ENCODE assay signal across 8 cellular contexts in genomic region chr2:179263015-179263414, GRCh38. TPM values are rescaled to one million over a fixed set of nuclear protein-coding genes. Genes with fewer than 3 reads are reported as not detected.
DNase-seq lines count a peak whose midpoint lies in the region; ATAC-seq and TF ChIP-seq lines count a peak whose summit lies in the region.

No MANE protein-coding gene starts in this region.

- no peak for ATAC-seq in T-cell (replicated peaks in 1 of 4)

- H3K4me3 Mint-ChIP-seq in T-cell: peak overlapping the region; percentile 71 to 85 (median 85)

- TF ChIP-seq CTCF in foreskin fibroblast (IDR thresholded peaks at IDR 0.05; ENCODE audit: low read depth, low read length): no peak

- POLR2A ChIA-PET in T-cell (lab: Charles Lee): no interaction called here

- H3K27ac Mint-ChIP-seq in T-cell: no peak overlapping the region

- H3K9me3 ChIP-seq in GM23248 (ENCODE audit: low read depth) (no peaks in the 10 kb centered on the region), skeletal muscle tissue (ENCODE audit: control insufficient read depth in 3 of 3, low read length in 3 of 3) (no peaks in the 10 kb centered on the region)

- no peaks in the 10 kb centered on the region for H3K27me3 ChIP-seq in GM23248 (replicated peaks; ENCODE audit: insufficient read depth)
- no peaks in the 10 kb centered on the region for H3K27me3 ChIP-seq in skeletal muscle tissue (ENCODE audit: control insufficient read depth in 3 of 3, insufficient read depth in 3 of 3, low read length in 3 of 3)

- H4K20me1 ChIP-seq in GM23248 (ENCODE audit: insufficient read depth): 0 out of 2 replicates have a peak, but pooled peaks cover 7% of the 10 kb centered on the region

- WGBS in GM23248 (ENCODE audit: low coverage in 1 of 2, low lambda C conversion rate in 2 of 2, missing lambda C conversion rate in 2 of 2), 2 experiments: 1% methylated on average over 4 of the region's 4 CpGs

- peak overlapping the region; percentile 95 for H2AFZ ChIP-seq in GM23248

- peak overlapping the region; percentile 97 for H3K27ac ChIP-seq in GM23248
- H3K27ac ChIP-seq in skeletal muscle tissue (ENCODE audit: low read depth, low read length): no peak overlapping the region

- peak overlapping the region; percentile 94 for H3K4me2 ChIP-seq in GM23248 (ENCODE audit: unreplicated experiment)

- H3K9me2 ChIP-seq in GM23248 (ENCODE audit: insufficient read depth): no peaks in the 10 kb centered on the region

- H3K36me3 Mint-ChIP-seq in T-cell: no peaks in the 10 kb centered on the region

- no peaks in the 10 kb centered on the region for H3K36me3 ChIP-seq in GM23248 (ENCODE audit: low read depth)
- H3K36me3 ChIP-seq in skeletal muscle tissue (ENCODE audit: control insufficient read depth in 3 of 3, insufficient read depth in 3 of 3, low read length in 3 of 3): no peaks in the 10 kb centered on the region

- in situ Hi-C loops in GM23248 (cut with MboI): no loop called here

- H3K79me2 ChIP-seq in GM23248 (ENCODE audit: insufficient read depth): peaks cover 60% of the 10 kb centered on the region

- peak; percentile 84 for DNase-seq in GM23248
- DNase-seq in T-cell: no peak
- peak in 1 of 2 donors; percentile 52 for DNase-seq in foreskin fibroblast
- no peak for DNase-seq in NCI-H1105 treated with DMSO at 0.1 percent for 48 hours (lab: John Stamatoyannopoulos, UW)
- DNase-seq in H4 (ENCODE audit: low spot score): no peak
- no peak for DNase-seq in putamen (ENCODE audit: low spot score)
- DNase-seq in hypothalamus (lab: John Stamatoyannopoulos, UW): no peak

- CTCF ChIA-PET in T-cell (lab: Charles Lee): no interaction called here

- peak overlapping the region; percentile 98 for H3K4me3 ChIP-seq in GM23248
- peak overlapping the region; percentile 75 to 81 for H3K4me3 ChIP-seq in foreskin fibroblast (ENCODE audit: low read depth in 1 of 2, low read length in 2 of 2)
- H3K4me3 ChIP-seq in skeletal muscle tissue (ENCODE audit: low read length in 3 of 3): peak overlapping the region; percentile 78 to 86 (median 84)

- H3K4me1 ChIP-seq in GM23248 (ENCODE audit: insufficient read depth) (peaks cover 43% of the 10 kb centered on the region), skeletal muscle tissue (ENCODE audit: control insufficient read depth in 3 of 3, insufficient read depth in 3 of 3, low read length in 3 of 3) (peaks cover 0 to 11% (median 11%) of the 10 kb centered on the region in 3 donors)

- H3K27me3 Mint-ChIP-seq in T-cell: peaks cover 15 to 25% of the 10 kb centered on the region in 2 donors

- peak overlapping the region; percentile 91 for H3K9ac ChIP-seq in GM23248
- peak overlapping the region in 2 of 3 donors; percentile 82 to 83 for H3K9ac ChIP-seq in skeletal muscle tissue (ENCODE audit: low read depth in 1 of 3, low read length in 3 of 3)

- peaks cover 10 to 54% (median 24%) of the 10 kb centered on the region in 3 donors for H3K4me1 Mint-ChIP-seq in T-cell

- H3F3A ChIP-seq in GM23248 (ENCODE audit: insufficient read depth): peaks cover 28% of the 10 kb centered on the region

- H3K9me3 Mint-ChIP-seq in T-cell: peaks cover 0 to 4% (median 0%) of the 10 kb centered on the region in 3 donors

RNA-seq across cellular contexts. Expression of gene SESTD1, which starts 1.6 kb away (rescaled TPM):
- total RNA-seq in GM23248 (2014; rRNA removed; shearing (Covaris generic)): 22.5 and 28.3 TPM in 2 replicates
- 71.1 and 77.1 TPM in 2 replicates for polyA plus RNA-seq in GM23248 (2016; fragmentation: Nextera tagmentation; extraction: Ambion mirVana)
- total RNA-seq in T-cell (10 to 100 TPM in 2 of 5 donors, 1 to 10 TPM in 3; 4.8 to 13.7 (median 5.5) TPM), skeletal muscle tissue (29.7 TPM)
- total RNA-seq in H4 (2014; rRNA removed; shearing (Covaris generic)): 9.9 and 10.7 TPM in 2 replicates
